ENCODE assay signal across 1 cellular context in genomic region chr17:59219370-59219769, GRCh38.
TF ChIP-seq lines count a peak whose summit lies in the region.

No MANE protein-coding gene starts in this region.

TF ChIP-seq in GM12878, 131 proteins besides CTCF, POLR2A, EP300 and RAD21:
- no peak for TF ChIP-seq MTA2 (IDR thresholded peaks at IDR 0.05; ENCODE audit: low read depth)
- TF ChIP-seq CREM (IDR thresholded peaks at IDR 0.05; ENCODE audit: low read depth) = no peak
- TF ChIP-seq PBX3 (IDR thresholded peaks at IDR 0.05; ENCODE audit: insufficient replicate concordance, low read depth, low read length) = no peak
- TF ChIP-seq MEF2B (IDR thresholded peaks at IDR 0.05; ENCODE audit: partially characterized antibody, poor library complexity, severe bottlenecking) = no peak
TF ChIP-seq in GM12878: peak in this region for 0.
